ENCODE assay signal across 8 cellular contexts in genomic region chr1:65075123-65075976, GRCh38.
DNase-seq lines count a peak whose midpoint lies in the region; TF ChIP-seq lines count a peak whose summit lies in the region.

No MANE protein-coding gene starts in this region.

- in situ Hi-C loops in G401 (cut with HindIII; ENCODE audit: low sequenced_read_pairs): no loop called here

- H3K4me1 ChIP-seq in adipocyte (ENCODE audit: control insufficient read depth, insufficient read depth, low read length) (peaks cover 7% of the 10 kb centered on the region), right atrium auricular region (no peaks in the 10 kb centered on the region)

- H3K27ac ChIP-seq in right atrium auricular region: no peak overlapping the region

- H3K27me3 ChIP-seq in adipocyte (replicated peaks; ENCODE audit: control insufficient read depth, insufficient read depth, low read length): no peaks in the 10 kb centered on the region
- no peaks in the 10 kb centered on the region for H3K27me3 ChIP-seq in right atrium auricular region

- H3K36me3 ChIP-seq in adipocyte (ENCODE audit: control insufficient read depth, insufficient read depth, low read length, severe bottlenecking) (no peaks in the 10 kb centered on the region), right atrium auricular region (no peaks in the 10 kb centered on the region)

- H3K9me3 ChIP-seq in adipocyte (ENCODE audit: control insufficient read depth, low read length) (no peaks in the 10 kb centered on the region), right atrium auricular region (no peaks in the 10 kb centered on the region)

- peak; percentile 71 for DNase-seq in G401 (ENCODE audit: low spot score)
- DNase-seq in HCEC 1CT: peak; percentile 67
- peak; percentile 75 for DNase-seq in NB4 (ENCODE audit: low read depth)
- DNase-seq in T follicular helper cell (ENCODE audit: low read depth): peak; percentile 46
- DNase-seq in adipocyte (ENCODE audit: low read depth): peak; percentile 76
- DNase-seq in right atrium auricular region (ENCODE audit: low spot score): no peak
- DNase-seq in stimulated activated CD4-positive, alpha-beta T cell treated with anti-CD3 and anti-CD28 coated beads, Interleukin-15, amount 100 ng/mL, for 24 hours: peak; percentile 65
- DNase-seq in OCI-M2 (lab: John Stamatoyannopoulos, UW; ENCODE audit: unreplicated experiment): no peak

- H3K9ac ChIP-seq in adipocyte (ENCODE audit: low read length): no peak overlapping the region

- TF ChIP-seq CTCF in NB4 (IDR thresholded peaks at IDR 0.05; ENCODE audit: low read depth, low read length) (peak; percentile 87), right atrium auricular region (IDR thresholded peaks at IDR 0.05) (peak; percentile 56 to 83)

- H3K4me3 ChIP-seq in NB4 (ENCODE audit: low read depth, low read length) (no peak overlapping the region), adipocyte (ENCODE audit: low read length) (no peak overlapping the region), right atrium auricular region (no peak overlapping the region)

- no peak for TF ChIP-seq POLR2A in NB4 (IDR thresholded peaks at IDR 0.05; ENCODE audit: extremely low read depth, insufficient read length)

Comparison
In these comparisons a context has a peak if more than half of its experiments do, and no peak if none do; other contexts are left out.
1. DNase-seq: peak in G401 (single experiment), HCEC 1CT (single experiment), NB4 (single experiment), T follicular helper cell (single experiment), adipocyte (single experiment) and stimulated activated CD4-positive, alpha-beta T cell treated with anti-CD3 and anti-CD28 coated beads, Interleukin-15, amount 100 ng/mL, for 24 hours (single experiment); none in right atrium auricular region (single experiment) and OCI-M2 (single experiment).